In genomic region chr1:183804916-183805734, GRCh38 we compare ENCODE assay signal across 8 cellular contexts. TPM values are rescaled to one million over a fixed set of nuclear protein-coding genes. Genes with fewer than 3 reads are reported as not detected.
DNase-seq lines count a peak whose midpoint lies in the region; ATAC-seq and TF ChIP-seq lines count a peak whose summit lies in the region.

Gene RGL1 (plus strand): TSS chr1:183805120. CDS start chr1:183805298, 178 bp downstream.

- intact Hi-C loops in head of caudate nucleus (cut with DNase I) (loop anchor here (5.0 to 10.0 kb wide), 3 partner anchors 72 to 170 kb away; partner anchors contain the start of gene ARPC5), uterus (cut with DNase I; ENCODE audit: low total_unique reads) (no loop called here)

- WGBS in neuronal stem cell (ENCODE audit: extremely low coverage in 2 of 2, insufficient read length in 2 of 2, insufficient replicate concordance in 1 of 2), 2 donors: no CpG with 5 or more reads among the region's 56 CpGs

- H2BK15ac ChIP-seq in neuronal stem cell (ENCODE audit: low read length): peak within 1 kb of the TSS; percentile 1

- no peak within 1 kb of the TSS for H4K91ac ChIP-seq in neuronal stem cell (ENCODE audit: low read depth, low read length, poor library complexity)

- H3K27ac ChIP-seq in AG04450 (ENCODE audit: low read depth, low read length) (peak within 1 kb of the TSS; percentile 40), neuronal stem cell (replicated peaks; ENCODE audit: low read length) (peak within 1 kb of the TSS; percentile 72), uterus (peak within 1 kb of the TSS; percentile 90)

- H3K4ac ChIP-seq in neuronal stem cell (ENCODE audit: low read length): peak within 1 kb of the TSS; percentile 91

- no peak for ATAC-seq in GM18505 (IDR thresholded peaks at IDR 0.05; ENCODE audit: unreplicated experiment)
- peak; percentile 53 for ATAC-seq in HG03025 (IDR thresholded peaks at IDR 0.05; ENCODE audit: low FRiP score, unreplicated experiment)
- peak; percentile 84 for ATAC-seq in activated naive CD8-positive, alpha-beta T cell treated with anti-CD3 and anti-CD28 coated beads, Interleukin-2, amount 10 ng/mL, durations not matched to agents 7 days and 5 days (ENCODE audit: low read depth)

- H3K27me3 Mint-ChIP-seq in activated naive CD8-positive, alpha-beta T cell treated with anti-CD3 and anti-CD28 coated beads, Interleukin-2, amount 10 ng/mL, durations not matched to agents 7 days and 5 days: peaks cover 9% of the 10 kb centered on the region

- TF ChIP-seq CTCF in AG04450 (IDR thresholded peaks at IDR 0.05; ENCODE audit: low read depth, low read length) (no peak), uterus (IDR thresholded peaks at IDR 0.05) (no peak)

- POLR2A ChIA-PET in AG04450 (lab: Yijun Ruan, JAX): interaction anchor here (0.7 to 1.0 kb wide), 5 partner anchors 21 to 169 kb away, joined by 3 to 5 read pairs (median 4); partner anchors contain the start of gene ARPC5
- POLR2A ChIA-PET in activated naive CD8-positive, alpha-beta T cell treated with anti-CD3 and anti-CD28 coated beads, Interleukin-2, amount 10 ng/mL, durations not matched to agents 7 days and 5 days (lab: Charles Lee): no interaction called here

- H3K4me3 Mint-ChIP-seq in activated naive CD8-positive, alpha-beta T cell treated with anti-CD3 and anti-CD28 coated beads, Interleukin-2, amount 10 ng/mL, durations not matched to agents 7 days and 5 days: peak within 1 kb of the TSS; percentile 90

- H3K79me1 ChIP-seq in neuronal stem cell (ENCODE audit: low read depth, low read length): no peaks in the 10 kb centered on the region

- no peak within 1 kb of the TSS for H2BK12ac ChIP-seq in neuronal stem cell (ENCODE audit: low read length)

- H3K9me3 ChIP-seq in AG04450 (ENCODE audit: control insufficient read depth, insufficient read depth, low read length): peaks cover 4% of the 10 kb centered on the region
- H3K9me3 ChIP-seq in neuronal stem cell (replicated peaks in 1 of 2; ENCODE audit: control insufficient read depth in 2 of 2, insufficient read depth in 1 of 2, low read depth in 1 of 2, low read length in 2 of 2): peaks cover 2 to 9% of the 10 kb centered on the region in 2 donors
- H3K9me3 ChIP-seq in uterus: no peaks in the 10 kb centered on the region

- peak within 1 kb of the TSS; percentile 95 for H3K18ac ChIP-seq in neuronal stem cell (ENCODE audit: low read length)

- no peak within 1 kb of the TSS for H3K27ac Mint-ChIP-seq in activated naive CD8-positive, alpha-beta T cell treated with anti-CD3 and anti-CD28 coated beads, Interleukin-2, amount 10 ng/mL, durations not matched to agents 7 days and 5 days

- CTCF ChIA-PET in AG04450 (lab: Charles Lee): interaction anchor here (2.0 kb wide), 1 partner anchor 111 kb away, joined by 7 read pairs; no protein-coding TSS in a partner anchor

- H3K14ac ChIP-seq in neuronal stem cell (ENCODE audit: low read length): no peak within 1 kb of the TSS

- no peaks in the 10 kb centered on the region for H3K27me3 ChIP-seq in AG04450 (ENCODE audit: control insufficient read depth, insufficient read depth, low read length)
- H3K27me3 ChIP-seq in neuronal stem cell (ENCODE audit: control insufficient read depth in 3 of 3, insufficient read depth in 3 of 3, low read depth in 1 of 3, low read length in 3 of 3): no peaks in the 10 kb centered on the region
- no peaks in the 10 kb centered on the region for H3K27me3 ChIP-seq in uterus

- peak within 1 kb of the TSS; percentile 56 for H3K4me2 ChIP-seq in neuronal stem cell (ENCODE audit: insufficient read depth, low read length, poor library complexity, severe bottlenecking)

- DNase-seq in AG04450 (ENCODE audit: low read depth, low spot score): no peak
- peak; percentile 56 for DNase-seq in NCI-H82 treated with DMSO at 0.1 percent for 48 hours (lab: John Stamatoyannopoulos, UW; ENCODE audit: unreplicated experiment)
- peak; percentile 58 for DNase-seq in activated naive CD8-positive, alpha-beta T cell treated with anti-CD3 and anti-CD28 coated beads, Interleukin-2, amount 10 ng/mL, durations not matched to agents 7 days and 5 days
- DNase-seq in head of caudate nucleus: peak; percentile 51 to 91 (median 80)
- DNase-seq in neuronal stem cell (ENCODE audit: low spot score): peak; percentile 56
- DNase-seq in uterus: peak; percentile 73 to 79

- peak within 1 kb of the TSS; percentile 87 for H3K9ac ChIP-seq in neuronal stem cell (ENCODE audit: low read depth, low read length, poor library complexity)

- no peak within 1 kb of the TSS for H2AK5ac ChIP-seq in neuronal stem cell (ENCODE audit: low read depth, low read length)

- H2BK120ac ChIP-seq in neuronal stem cell (ENCODE audit: low read depth, low read length): no peak within 1 kb of the TSS

- peaks cover 9% of the 10 kb centered on the region for H3K9me3 Mint-ChIP-seq in activated naive CD8-positive, alpha-beta T cell treated with anti-CD3 and anti-CD28 coated beads, Interleukin-2, amount 10 ng/mL, durations not matched to agents 7 days and 5 days

- H4K8ac ChIP-seq in neuronal stem cell (ENCODE audit: low read depth, low read length): no peak within 1 kb of the TSS

- H3K4me1 Mint-ChIP-seq in activated naive CD8-positive, alpha-beta T cell treated with anti-CD3 and anti-CD28 coated beads, Interleukin-2, amount 10 ng/mL, durations not matched to agents 7 days and 5 days: peaks cover 5% of the 10 kb centered on the region

- peak; percentile 81 for TF ChIP-seq POLR2A in GM18505 (IDR thresholded peaks at IDR 0.05; ENCODE audit: borderline replicate concordance, extremely low read depth, insufficient read depth, insufficient read length)
- TF ChIP-seq POLR2A in uterus (IDR thresholded peaks at IDR 0.05): peak; percentile 81 to 87

- peak within 1 kb of the TSS; percentile 90 for H2AFZ ChIP-seq in neuronal stem cell (ENCODE audit: low read length)

- H3K4me1 ChIP-seq in neuronal stem cell (ENCODE audit: control insufficient read depth in 2 of 2, insufficient read depth in 1 of 2, low read depth in 1 of 2, low read length in 2 of 2) (peaks cover 12 to 16% of the 10 kb centered on the region in 2 donors), uterus (no peaks in the 10 kb centered on the region)

- H3K23ac ChIP-seq in neuronal stem cell (ENCODE audit: low read depth, low read length, poor library complexity): no peak within 1 kb of the TSS

- H2BK5ac ChIP-seq in neuronal stem cell (ENCODE audit: low read length): no peak within 1 kb of the TSS

- H3K36me3 Mint-ChIP-seq in activated naive CD8-positive, alpha-beta T cell treated with anti-CD3 and anti-CD28 coated beads, Interleukin-2, amount 10 ng/mL, durations not matched to agents 7 days and 5 days: peaks cover 7% of the 10 kb centered on the region

- H3K36me3 ChIP-seq in neuronal stem cell (replicated peaks in 1 of 2; ENCODE audit: control insufficient read depth in 2 of 2, insufficient read depth in 2 of 2, low read length in 2 of 2) (peaks cover 0 to 9% of the 10 kb centered on the region in 2 donors), uterus (no peaks in the 10 kb centered on the region)

- peak within 1 kb of the TSS; percentile 60 for H3K4me3 ChIP-seq in AG04450 (ENCODE audit: low read depth, low read length)
- peak within 1 kb of the TSS; percentile 54 to 80 for H3K4me3 ChIP-seq in neuronal stem cell (ENCODE audit: low read length in 2 of 2)
- H3K4me3 ChIP-seq in uterus: peak within 1 kb of the TSS; percentile 55 to 61

RNA-seq across cellular contexts. Expression of gene RGL1, which starts in this region (rescaled TPM):
- polyA plus RNA-seq in AG04450 (2011; rRNA removed): 10.1 and 11.1 TPM in 2 replicates
- polyA minus RNA-seq in AG04450 (2011; rRNA and poly(A)+ RNA removed): 9.9 and 10.9 TPM in 2 replicates
- total RNA-seq in activated naive CD8-positive, alpha-beta T cell treated with anti-CD3 and anti-CD28 coated beads, Interleukin-2, amount 10 ng/mL, durations not matched to agents 7 days and 5 days: 1 to 10 TPM; 2.7 to 3.4 TPM
- polyA plus RNA-seq in neuronal stem cell (2013, experiment 1 of 2): 12.4 TPM
- 12.5 TPM for polyA plus RNA-seq in neuronal stem cell (2013, experiment 2 of 2)
- total RNA-seq in uterus: 10 to 100 TPM in 2 of 4 donors, 1 to 10 TPM in 2; 6.9 to 92.9 (median 16.3) TPM

Comparison
In these comparisons a context has a peak if more than half of its experiments do, and no peak if none do; other contexts are left out.
1. H3K27ac ChIP-seq: peak in every context shown above with its lines; median percentile 90 in uterus; 72 in neuronal stem cell; 40 in AG04450.